Comparison of ENCODE assay signal across 18 cellular contexts in genomic region chr15:77825143-77825542, GRCh38.
"Had no signal": no experiment of that assay in that cellular context is flagged by ENCODE, and none has a peak within 500 bp of the region (broad histone marks: within the 10 kb centered on the region; RNA-seq: fewer than 3 reads in every experiment).

No MANE protein-coding gene starts in this region.

- ATAC-seq: heart left ventricle, left lobe of liver, pancreas, right lobe of liver had no signal

- H3K27me3 ChIP-seq: thyroid gland, uterus had no signal

- H3K36me3 Mint-ChIP-seq: mesothelial cell of epicardium, type B pancreatic cell had no signal

- H3K36me3 ChIP-seq: heart left ventricle, pancreas, right lobe of liver, suprapubic skin, thyroid gland, uterus had no signal

- H3K4me3 ChIP-seq: coronary artery, heart left ventricle, pancreas, right lobe of liver, suprapubic skin, thyroid gland, uterus had no signal

- H3K27ac Mint-ChIP-seq: mesothelial cell of epicardium, nephron progenitor cell, progenitor cell of endocrine pancreas, type B pancreatic cell had no signal

- H3K27ac ChIP-seq: coronary artery, heart left ventricle, pancreas, right lobe of liver, suprapubic skin, thyroid gland, uterus had no signal

- DNase-seq: caudate nucleus; effector CD4-positive, alpha-beta T cell; foreskin melanocyte; hypothalamus; nephron progenitor cell; nucleus accumbens; stimulated activated naive CD4-positive, alpha-beta T cell; thyroid gland; uterus had no signal

- H3K4me3 Mint-ChIP-seq: mesothelial cell of epicardium, nephron progenitor cell, type B pancreatic cell had no signal

- H3K9me3 ChIP-seq: heart left ventricle, pancreas, right lobe of liver, suprapubic skin, thyroid gland, uterus had no signal

- H3K9me3 Mint-ChIP-seq: mesothelial cell of epicardium, nephron progenitor cell, type B pancreatic cell had no signal
